ENCODE assay signal across 1 cellular context in the genomic region with DNA sequence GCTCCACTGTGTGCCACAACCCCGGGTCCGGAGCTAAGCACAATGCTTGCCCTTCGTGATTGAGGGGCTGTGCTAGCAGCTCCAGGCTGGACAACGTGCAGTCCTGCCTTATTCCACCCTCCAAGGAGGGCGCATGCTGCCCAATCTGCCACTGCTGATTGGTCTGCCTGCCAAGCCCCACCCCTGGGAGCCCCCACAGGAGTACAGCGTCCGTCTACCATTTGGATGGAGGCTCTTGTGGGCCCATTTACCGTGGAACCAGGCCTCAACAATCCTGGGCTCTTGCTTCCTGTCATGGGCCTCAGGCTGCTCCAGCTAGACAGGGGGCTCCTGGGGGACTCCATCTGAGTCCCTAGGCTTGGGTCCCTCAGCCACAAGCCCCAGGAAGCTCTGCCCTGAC.
TF ChIP-seq lines count a peak whose summit lies in the region.

No MANE protein-coding gene starts in this region.

TF ChIP-seq in K562, 482 proteins besides CTCF, POLR2A, EP300 and RAD21 (continued from another document):
- TF ChIP-seq ZNF23 (CRISPR knock-in tag; IDR thresholded peaks at IDR 0.05) (no peak), CREB1 (IDR thresholded peaks at IDR 0.05) (no peak), CREB1 (CRISPR knock-in tag; IDR thresholded peaks at IDR 0.05) (no peak), SMC3 (conservative IDR thresholded peaks at IDR 0.05; ENCODE audit: insufficient read depth, low read depth, low read length) (no peak), PPARD (CRISPR knock-in tag; IDR thresholded peaks at IDR 0.05) (no peak), ZNF79 (CRISPR knock-in tag; IDR thresholded peaks at IDR 0.05; ENCODE audit: low read depth) (no peak), CLOCK (CRISPR knock-in tag; IDR thresholded peaks at IDR 0.05; ENCODE audit: borderline replicate concordance) (no peak), ETV6 (IDR thresholded peaks at IDR 0.05; ENCODE audit: borderline replicate concordance in 1 of 2, low read depth in 2 of 2, low read length in 1 of 2) (no peak), ETV6 (CRISPR knock-in tag; IDR thresholded peaks at IDR 0.05; ENCODE audit: borderline replicate concordance) (no peak), BCOR (IDR thresholded peaks at IDR 0.05) (no peak)
- TF ChIP-seq, protein P1, sequence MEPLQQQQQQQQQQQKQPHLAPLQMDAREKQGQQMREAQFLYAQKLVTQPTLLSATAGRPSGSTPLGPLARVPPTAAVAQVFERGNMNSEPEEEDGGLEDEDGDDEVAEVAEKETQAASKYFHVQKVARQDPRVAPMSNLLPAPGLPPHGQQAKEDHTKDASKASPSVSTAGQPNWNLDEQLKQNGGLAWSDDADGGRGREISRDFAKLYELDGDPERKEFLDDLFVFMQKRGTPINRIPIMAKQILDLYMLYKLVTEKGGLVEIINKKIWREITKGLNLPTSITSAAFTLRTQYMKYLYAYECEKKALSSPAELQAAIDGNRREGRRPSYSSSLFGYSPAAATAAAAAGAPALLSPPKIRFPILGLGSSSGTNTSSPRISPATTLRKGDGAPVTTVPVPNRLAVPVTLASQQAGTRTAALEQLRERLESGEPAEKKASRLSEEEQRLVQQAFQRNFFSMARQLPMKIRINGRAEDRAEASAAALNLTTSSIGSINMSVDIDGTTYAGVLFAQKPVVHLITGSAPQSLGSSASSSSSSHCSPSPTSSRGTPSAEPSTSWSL (CRISPR knock-in tag; IDR thresholded peaks at IDR 0.05; ENCODE audit: borderline replicate concordance), result no peak
- TF ChIP-seq, protein P2, sequence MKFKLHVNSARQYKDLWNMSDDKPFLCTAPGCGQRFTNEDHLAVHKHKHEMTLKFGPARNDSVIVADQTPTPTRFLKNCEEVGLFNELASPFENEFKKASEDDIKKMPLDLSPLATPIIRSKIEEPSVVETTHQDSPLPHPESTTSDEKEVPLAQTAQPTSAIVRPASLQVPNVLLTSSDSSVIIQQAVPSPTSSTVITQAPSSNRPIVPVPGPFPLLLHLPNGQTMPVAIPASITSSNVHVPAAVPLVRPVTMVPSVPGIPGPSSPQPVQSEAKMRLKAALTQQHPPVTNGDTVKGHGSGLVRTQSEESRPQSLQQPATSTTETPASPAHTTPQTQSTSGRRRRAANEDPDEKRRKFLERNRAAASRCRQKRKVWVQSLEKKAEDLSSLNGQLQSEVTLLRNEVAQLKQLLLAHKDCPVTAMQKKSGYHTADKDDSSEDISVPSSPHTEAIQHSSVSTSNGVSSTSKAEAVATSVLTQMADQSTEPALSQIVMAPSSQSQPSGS (CRISPR knock-in tag; IDR thresholded peaks at IDR 0.05), result no peak
- TF ChIP-seq, protein P3, sequence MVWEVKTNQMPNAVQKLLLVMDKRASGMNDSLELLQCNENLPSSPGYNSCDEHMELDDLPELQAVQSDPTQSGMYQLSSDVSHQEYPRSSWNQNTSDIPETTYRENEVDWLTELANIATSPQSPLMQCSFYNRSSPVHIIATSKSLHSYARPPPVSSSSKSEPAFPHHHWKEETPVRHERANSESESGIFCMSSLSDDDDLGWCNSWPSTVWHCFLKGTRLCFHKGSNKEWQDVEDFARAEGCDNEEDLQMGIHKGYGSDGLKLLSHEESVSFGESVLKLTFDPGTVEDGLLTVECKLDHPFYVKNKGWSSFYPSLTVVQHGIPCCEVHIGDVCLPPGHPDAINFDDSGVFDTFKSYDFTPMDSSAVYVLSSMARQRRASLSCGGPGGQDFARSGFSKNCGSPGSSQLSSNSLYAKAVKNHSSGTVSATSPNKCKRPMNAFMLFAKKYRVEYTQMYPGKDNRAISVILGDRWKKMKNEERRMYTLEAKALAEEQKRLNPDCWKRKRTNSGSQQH (CRISPR knock-in tag; IDR thresholded peaks at IDR 0.05), result no peak
- TF ChIP-seq, protein P4, sequence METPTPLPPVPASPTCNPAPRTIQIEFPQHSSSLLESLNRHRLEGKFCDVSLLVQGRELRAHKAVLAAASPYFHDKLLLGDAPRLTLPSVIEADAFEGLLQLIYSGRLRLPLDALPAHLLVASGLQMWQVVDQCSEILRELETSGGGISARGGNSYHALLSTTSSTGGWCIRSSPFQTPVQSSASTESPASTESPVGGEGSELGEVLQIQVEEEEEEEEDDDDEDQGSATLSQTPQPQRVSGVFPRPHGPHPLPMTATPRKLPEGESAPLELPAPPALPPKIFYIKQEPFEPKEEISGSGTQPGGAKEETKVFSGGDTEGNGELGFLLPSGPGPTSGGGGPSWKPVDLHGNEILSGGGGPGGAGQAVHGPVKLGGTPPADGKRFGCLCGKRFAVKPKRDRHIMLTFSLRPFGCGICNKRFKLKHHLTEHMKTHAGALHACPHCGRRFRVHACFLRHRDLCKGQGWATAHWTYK (CRISPR knock-in tag; IDR thresholded peaks at IDR 0.05), result no peak
